ENCODE assay signal across 1 cellular context in genomic region chr15:82985688-82986441, GRCh38.
A peak's percentile ranks its signal among the peaks of the same experiment; 100 is the strongest.
TF ChIP-seq lines count a peak whose summit lies in the region.

RAMAC (plus strand) TSS chr15:82986210; CDS start chr15:82989019, 2,809 bp downstream.

TF ChIP-seq in GM12878, 131 proteins besides CTCF, POLR2A, EP300 and RAD21 (continued from another document):
- TF ChIP-seq CUX1 (IDR thresholded peaks at IDR 0.05; ENCODE audit: insufficient replicate concordance, low read depth, low read length) (no peak), HSF1 (IDR thresholded peaks at IDR 0.05; ENCODE audit: low read depth, low read length) (no peak), PAX5 (IDR thresholded peaks at IDR 0.05; ENCODE audit: borderline replicate concordance, low read depth, low read length) (no peak), ZBTB11 (CRISPR knock-in tag; IDR thresholded peaks at IDR 0.05) (no peak), HCFC1 (IDR thresholded peaks at IDR 0.05; ENCODE audit: low read length) (peak; percentile 16), POLR2AphosphoS5 (IDR thresholded peaks at IDR 0.05; ENCODE audit: low read length) (peak; percentile 94), SPI1 (IDR thresholded peaks at IDR 0.05; ENCODE audit: borderline replicate concordance, insufficient read depth, low read depth, low read length) (peak; percentile 32; the same call in 1 of the 2 replicates), NFIC (IDR thresholded peaks at IDR 0.05; ENCODE audit: low read depth, low read length) (no peak), USF2 (IDR thresholded peaks at IDR 0.05; ENCODE audit: borderline replicate concordance, low read depth, low read length) (peak; percentile 32; the same call in 1 of the 2 replicates), ZNF384 (IDR thresholded peaks at IDR 0.05; ENCODE audit: borderline replicate concordance, low read depth, low read length) (no peak), CBFB (IDR thresholded peaks at IDR 0.05; ENCODE audit: low read depth) (0 out of 2 replicates have a peak, but pooled peaks have one; percentile 51), POU2F2 (IDR thresholded peaks at IDR 0.05; ENCODE audit: borderline replicate concordance, low read depth, low read length) (peak; percentile 35; the same call in 1 of the 3 replicates), ESRRA (IDR thresholded peaks at IDR 0.05; ENCODE audit: low read length) (no peak), CREB1 (IDR thresholded peaks at IDR 0.05; ENCODE audit: low read depth) (0 out of 2 replicates have a peak, but pooled peaks have one; percentile 23), SREBF2 (IDR thresholded peaks at IDR 0.05; ENCODE audit: low read length) (no peak), IRF5 (IDR thresholded peaks at IDR 0.05; ENCODE audit: borderline replicate concordance) (peak; percentile 75), ZSCAN29 (IDR thresholded peaks at IDR 0.05) (no peak), ELK1 (IDR thresholded peaks at IDR 0.05; ENCODE audit: low read depth, low read length) (peak; percentile 85)
